ENCODE assay signal across 8 cellular contexts in genomic region chrX:101550362-101550761, GRCh38. TPM values are rescaled to one million over a fixed set of nuclear protein-coding genes. Genes with fewer than 3 reads are reported as not detected.
DNase-seq lines count a peak whose midpoint lies in the region; ATAC-seq and TF ChIP-seq lines count a peak whose summit lies in the region.

ARMCX1 (plus strand) TSS chrX:101550547; CDS start chrX:101552931, 2,384 bp downstream.

- TF ChIP-seq CTCF in thoracic aorta (IDR thresholded peaks at IDR 0.05), result no peak
- TF ChIP-seq CTCF in PC-3 (conservative IDR thresholded peaks at IDR 0.05; ENCODE audit: low read depth, low read length), result no peak

- H3K4me1 ChIP-seq in thoracic aorta (ENCODE audit: control insufficient read depth in 1 of 2, low read depth in 2 of 2) (no peaks in the 10 kb centered on the region), PC-3 (ENCODE audit: insufficient read depth, low read length) (no peaks in the 10 kb centered on the region)

- H3F3A ChIP-seq in PC-3 (ENCODE audit: low read length, unreplicated experiment), result no peaks in the 10 kb centered on the region

- H3K4me3 ChIP-seq in thoracic aorta (peak within 1 kb of the TSS; percentile 80), PC-3 (ENCODE audit: low read length) (no peak within 1 kb of the TSS)

- no peaks in the 10 kb centered on the region for H3K9me3 ChIP-seq in thoracic aorta
- H3K9me3 ChIP-seq in PC-3 (ENCODE audit: low read length), result no peaks in the 10 kb centered on the region

- H3K4me1 Mint-ChIP-seq in activated naive CD8-positive, alpha-beta T cell treated with anti-CD3 and anti-CD28 coated beads for 36 hours, result peaks cover 4% of the 10 kb centered on the region
- peaks cover 5 to 10% of the 10 kb centered on the region in 2 donors for H3K4me1 Mint-ChIP-seq in natural killer cell treated with Interleukin-12 subunit alpha and Interleukin-12 subunit beta and Interleukin-15 and Interleukin-18, amount 100 ng/mL, for 72 hours (ENCODE audit: low read depth in 2 of 2)

- no peaks in the 10 kb centered on the region for H3K36me3 ChIP-seq in thoracic aorta
- no peaks in the 10 kb centered on the region for H3K36me3 ChIP-seq in PC-3 (ENCODE audit: low read depth, low read length)

- H3K9ac ChIP-seq in PC-3 (ENCODE audit: low read length), result no peak within 1 kb of the TSS

- DNase-seq in GM04503 (ENCODE audit: low read depth) (peak; percentile 26), NCI-H2107 treated with DMSO at 0.1 percent for 48 hours (lab: John Stamatoyannopoulos, UW; ENCODE audit: unreplicated experiment) (peak; percentile 60), globus pallidus (ENCODE audit: low spot score) (peak; percentile 71), thoracic aorta (ENCODE audit: low spot score) (peak; percentile 11), PC-3 (no peak), COLO668 (lab: John Stamatoyannopoulos, UW; ENCODE audit: unreplicated experiment) (no peak)
- peak; percentile 34 for DNase-seq in activated naive CD8-positive, alpha-beta T cell treated with anti-CD3 and anti-CD28 coated beads for 36 hours
- DNase-seq in natural killer cell treated with Interleukin-12 subunit alpha and Interleukin-12 subunit beta and Interleukin-15 and Interleukin-18, amount 100 ng/mL, for 72 hours (ENCODE audit: low spot score), result no peak

- POLR2A ChIA-PET in PC-3 (lab: Charles Lee; ENCODE audit: unreplicated experiment), result no interaction called here

- no peaks in the 10 kb centered on the region for H3K79me2 ChIP-seq in PC-3 (ENCODE audit: low read length)

- H3K4me2 ChIP-seq in PC-3 (ENCODE audit: low read length), result no peak within 1 kb of the TSS

- intact Hi-C loops in PC-3 (cut with micrococcal nuclease), result no loop called here

- BruUV-seq in PC-3 (replicated peaks; lab: Mats Ljungman, UMichigan), result no TSS peak

- H3K9me2 ChIP-seq in PC-3 (replicated peaks; ENCODE audit: low read length), result no peaks in the 10 kb centered on the region

- H3K36me3 Mint-ChIP-seq in activated naive CD8-positive, alpha-beta T cell treated with anti-CD3 and anti-CD28 coated beads for 36 hours, result peaks cover 9% of the 10 kb centered on the region
- H3K36me3 Mint-ChIP-seq in natural killer cell treated with Interleukin-12 subunit alpha and Interleukin-12 subunit beta and Interleukin-15 and Interleukin-18, amount 100 ng/mL, for 72 hours, result no peaks in the 10 kb centered on the region

- H3K9me3 Mint-ChIP-seq in activated naive CD8-positive, alpha-beta T cell treated with anti-CD3 and anti-CD28 coated beads for 36 hours, result no peaks in the 10 kb centered on the region
- H3K9me3 Mint-ChIP-seq in natural killer cell treated with Interleukin-12 subunit alpha and Interleukin-12 subunit beta and Interleukin-15 and Interleukin-18, amount 100 ng/mL, for 72 hours, result no peaks in the 10 kb centered on the region

- H3K27me3 Mint-ChIP-seq in activated naive CD8-positive, alpha-beta T cell treated with anti-CD3 and anti-CD28 coated beads for 36 hours, result peaks cover 4% of the 10 kb centered on the region
- peaks cover 26 to 37% of the 10 kb centered on the region in 2 donors for H3K27me3 Mint-ChIP-seq in natural killer cell treated with Interleukin-12 subunit alpha and Interleukin-12 subunit beta and Interleukin-15 and Interleukin-18, amount 100 ng/mL, for 72 hours

- H3K27ac ChIP-seq in thoracic aorta (peak within 1 kb of the TSS; percentile 80 to 84), PC-3 (ENCODE audit: low read length) (no peak within 1 kb of the TSS)

- ATAC-seq in natural killer cell treated with Interleukin-12 subunit alpha and Interleukin-12 subunit beta and Interleukin-15 and Interleukin-18, amount 100 ng/mL, for 72 hours, result peak in 1 of 2 donors; percentile 45
- peak; percentile 71 for ATAC-seq in thoracic aorta (ENCODE audit: insufficient number of reproducible peaks, low FRiP score, low read depth)
- ATAC-seq in PC-3, result no peak

- H2AFZ ChIP-seq in PC-3 (ENCODE audit: low read length), result no peak within 1 kb of the TSS

- H3K27ac Mint-ChIP-seq in activated naive CD8-positive, alpha-beta T cell treated with anti-CD3 and anti-CD28 coated beads for 36 hours, result peak within 1 kb of the TSS; percentile 56
- H3K27ac Mint-ChIP-seq in natural killer cell treated with Interleukin-12 subunit alpha and Interleukin-12 subunit beta and Interleukin-15 and Interleukin-18, amount 100 ng/mL, for 72 hours, result no peak within 1 kb of the TSS

- no peaks in the 10 kb centered on the region for H4K20me1 ChIP-seq in PC-3 (ENCODE audit: low read length)

- H3K27me3 ChIP-seq in thoracic aorta (replicated peaks; ENCODE audit: insufficient read depth) (no peaks in the 10 kb centered on the region), PC-3 (ENCODE audit: low read length) (peaks cover 9% of the 10 kb centered on the region; the same call in 1 of the 2 replicates)

- peak within 1 kb of the TSS; percentile 81 for H3K4me3 Mint-ChIP-seq in activated naive CD8-positive, alpha-beta T cell treated with anti-CD3 and anti-CD28 coated beads for 36 hours
- H3K4me3 Mint-ChIP-seq in natural killer cell treated with Interleukin-12 subunit alpha and Interleukin-12 subunit beta and Interleukin-15 and Interleukin-18, amount 100 ng/mL, for 72 hours, result peak within 1 kb of the TSS; percentile 66

- CTCF ChIA-PET in PC-3 (lab: Charles Lee), result no interaction called here

RNA-seq across cellular contexts. Expression of gene ARMCX1, which starts in this region (rescaled TPM):
- 1 to 10 TPM; 6.9 to 7.3 TPM for total RNA-seq in activated naive CD8-positive, alpha-beta T cell treated with anti-CD3 and anti-CD28 coated beads for 36 hours
- not detected for total RNA-seq in natural killer cell treated with Interleukin-12 subunit alpha and Interleukin-12 subunit beta and Interleukin-15 and Interleukin-18, amount 100 ng/mL, for 72 hours
- total RNA-seq in thoracic aorta (10 to 100 TPM; 29.1 to 30.1 TPM), PC-3 (2014; rRNA removed) (not detected in 2 replicates)

Comparison
In these comparisons a context has a peak if more than half of its experiments do, and no peak if none do; other contexts are left out.
1. DNase-seq: peak in GM04503 (single experiment), NCI-H2107 treated with DMSO at 0.1 percent for 48 hours (single experiment), activated naive CD8-positive, alpha-beta T cell treated with anti-CD3 and anti-CD28 coated beads for 36 hours (single experiment), globus pallidus (single experiment) and thoracic aorta (single experiment); none in natural killer cell treated with Interleukin-12 subunit alpha and Interleukin-12 subunit beta and Interleukin-15 and Interleukin-18, amount 100 ng/mL, for 72 hours (single experiment), PC-3 (single experiment) and COLO668 (single experiment).